1 cellular context compared by ENCODE assay signal in genomic region chr16:67169642-67170167, GRCh38.
TF ChIP-seq lines count a peak whose summit lies in the region.

No MANE protein-coding gene starts in this region.

TF ChIP-seq in HepG2, 621 proteins besides CTCF, POLR2A, EP300 and RAD21 (continued from another document and continues in another):
- TF ChIP-seq, protein P1, sequence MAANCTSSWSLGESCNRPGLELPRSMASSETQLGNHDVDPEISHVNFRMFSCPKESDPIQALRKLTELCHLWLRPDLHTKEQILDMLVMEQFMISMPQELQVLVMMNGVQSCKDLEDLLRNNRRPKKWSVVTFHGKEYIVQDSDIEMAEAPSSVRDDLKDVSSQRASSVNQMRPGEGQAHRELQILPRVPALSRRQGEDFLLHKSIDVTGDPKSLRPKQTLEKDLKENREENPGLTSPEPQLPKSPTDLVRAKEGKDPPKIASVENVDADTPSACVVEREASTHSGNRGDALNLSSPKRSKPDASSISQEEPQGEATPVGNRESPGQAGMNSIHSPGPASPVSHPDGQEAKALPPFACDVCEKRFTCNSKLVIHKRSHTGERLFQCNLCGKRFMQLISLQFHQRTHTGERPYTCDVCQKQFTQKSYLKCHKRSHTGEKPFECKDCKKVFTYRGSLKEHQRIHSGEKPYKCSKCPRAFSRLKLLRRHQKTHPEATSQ (CRISPR knock-in tag; IDR thresholded peaks at IDR 0.05; ENCODE audit: borderline replicate concordance) = 0 out of 2 replicates have a peak, but pooled peaks have one; percentile 16
- TF ChIP-seq SRY (CRISPR knock-in tag; IDR thresholded peaks at IDR 0.05) (peak; percentile 38; the same call in 1 of the 2 replicates), ZNF317 (CRISPR knock-in tag; IDR thresholded peaks at IDR 0.05) (peak; percentile 18; the same call in 1 of the 2 replicates), RCOR2 (CRISPR knock-in tag; IDR thresholded peaks at IDR 0.05) (peak; percentile 10; the same call in 1 of the 2 replicates), ZMYM2 (CRISPR knock-in tag; IDR thresholded peaks at IDR 0.05) (peak; percentile 75; the same call in 1 of the 2 replicates), RERE (CRISPR knock-in tag; IDR thresholded peaks at IDR 0.05; ENCODE audit: low read depth) (no peak), ERF (CRISPR knock-in tag; IDR thresholded peaks at IDR 0.05) (0 out of 2 replicates have a peak, but pooled peaks have one; percentile 10), ZNF850 (CRISPR knock-in tag; conservative IDR thresholded peaks at IDR 0.05) (0 out of 2 replicates have a peak, but pooled peaks have one; percentile 12), JARID2 (CRISPR knock-in tag; IDR thresholded peaks at IDR 0.05; ENCODE audit: insufficient replicate concordance) (no peak), GZF1 (CRISPR knock-in tag; IDR thresholded peaks at IDR 0.05) (no peak), NFIB (CRISPR knock-in tag; IDR thresholded peaks at IDR 0.05; ENCODE audit: borderline replicate concordance) (0 out of 2 replicates have a peak, but pooled peaks have one; percentile 54), GABPB1 (CRISPR knock-in tag; IDR thresholded peaks at IDR 0.05) (no peak), ZNF235 (CRISPR knock-in tag; IDR thresholded peaks at IDR 0.05; ENCODE audit: borderline replicate concordance) (peak; percentile 59; the same call in 1 of the 2 replicates), ZMAT5 (CRISPR knock-in tag; IDR thresholded peaks at IDR 0.05; ENCODE audit: borderline replicate concordance, low read depth) (no peak), SCMH1 (CRISPR knock-in tag; IDR thresholded peaks at IDR 0.05; ENCODE audit: borderline replicate concordance) (no peak), NR2C2 (CRISPR knock-in tag; IDR thresholded peaks at IDR 0.05; ENCODE audit: borderline replicate concordance) (0 out of 2 replicates have a peak, but pooled peaks have one; percentile 21), ZNF766 (CRISPR knock-in tag; IDR thresholded peaks at IDR 0.05; ENCODE audit: borderline replicate concordance) (no peak), ZNF605 (CRISPR knock-in tag; IDR thresholded peaks at IDR 0.05) (peak; percentile 65; the same call in 1 of the 2 replicates), MAZ (IDR thresholded peaks at IDR 0.05; ENCODE audit: borderline replicate concordance, low read depth, low read length) (0 out of 2 replicates have a peak, but pooled peaks have one; percentile 36), MAZ (CRISPR knock-in tag; IDR thresholded peaks at IDR 0.05; ENCODE audit: low read depth) (no peak), ZNF883 (CRISPR knock-in tag; IDR thresholded peaks at IDR 0.05; ENCODE audit: not compliant biosample characterization) (peak; percentile 18), REPIN1 (CRISPR knock-in tag; IDR thresholded peaks at IDR 0.05; ENCODE audit: borderline replicate concordance, low read depth) (peak; percentile 9; the same call in 1 of the 2 replicates), SMARCE1 (IDR thresholded peaks at IDR 0.05; ENCODE audit: borderline replicate concordance) (no peak), GTF3A (CRISPR knock-in tag; conservative IDR thresholded peaks at IDR 0.05) (0 out of 2 replicates have a peak, but pooled peaks have one; percentile 56), DDIT3 (CRISPR knock-in tag; IDR thresholded peaks at IDR 0.05) (no peak), ZNF790 (CRISPR knock-in tag; IDR thresholded peaks at IDR 0.05; ENCODE audit: borderline replicate concordance) (0 out of 2 replicates have a peak, but pooled peaks have one; percentile 66), JDP2 (CRISPR knock-in tag; IDR thresholded peaks at IDR 0.05; ENCODE audit: borderline replicate concordance) (no peak), SMC3 (IDR thresholded peaks at IDR 0.05; ENCODE audit: low read length) (peak; percentile 23; the same call in 1 of the 2 replicates), ZNF556 (CRISPR knock-in tag; IDR thresholded peaks at IDR 0.05; ENCODE audit: borderline replicate concordance) (peak; percentile 30; the same call in 1 of the 2 replicates), ZNF501 (CRISPR knock-in tag; IDR thresholded peaks at IDR 0.05) (peak; percentile 64), ZNF547 (CRISPR knock-in tag; IDR thresholded peaks at IDR 0.05) (peak; percentile 59; the same call in 1 of the 2 replicates), ZNF510 (CRISPR knock-in tag; IDR thresholded peaks at IDR 0.05; ENCODE audit: low read depth) (peak; percentile 83; the same call in 1 of the 2 replicates), SNAI1 (CRISPR knock-in tag; IDR thresholded peaks at IDR 0.05; ENCODE audit: borderline replicate concordance) (0 out of 2 replicates have a peak, but pooled peaks have one; percentile 75), FOXO1 (CRISPR knock-in tag; IDR thresholded peaks at IDR 0.05) (no peak; the same call in 1 of the 2 replicates)
- TF ChIP-seq, protein P2, sequence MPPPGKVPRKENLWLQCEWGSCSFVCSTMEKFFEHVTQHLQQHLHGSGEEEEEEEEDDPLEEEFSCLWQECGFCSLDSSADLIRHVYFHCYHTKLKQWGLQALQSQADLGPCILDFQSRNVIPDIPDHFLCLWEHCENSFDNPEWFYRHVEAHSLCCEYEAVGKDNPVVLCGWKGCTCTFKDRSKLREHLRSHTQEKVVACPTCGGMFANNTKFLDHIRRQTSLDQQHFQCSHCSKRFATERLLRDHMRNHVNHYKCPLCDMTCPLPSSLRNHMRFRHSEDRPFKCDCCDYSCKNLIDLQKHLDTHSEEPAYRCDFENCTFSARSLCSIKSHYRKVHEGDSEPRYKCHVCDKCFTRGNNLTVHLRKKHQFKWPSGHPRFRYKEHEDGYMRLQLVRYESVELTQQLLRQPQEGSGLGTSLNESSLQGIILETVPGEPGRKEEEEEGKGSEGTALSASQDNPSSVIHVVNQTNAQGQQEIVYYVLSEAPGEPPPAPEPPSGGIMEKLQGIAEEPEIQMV (CRISPR knock-in tag; IDR thresholded peaks at IDR 0.05; ENCODE audit: low read depth) = peak; percentile 20; the same call in 1 of the 2 replicates
- TF ChIP-seq, protein P3, sequence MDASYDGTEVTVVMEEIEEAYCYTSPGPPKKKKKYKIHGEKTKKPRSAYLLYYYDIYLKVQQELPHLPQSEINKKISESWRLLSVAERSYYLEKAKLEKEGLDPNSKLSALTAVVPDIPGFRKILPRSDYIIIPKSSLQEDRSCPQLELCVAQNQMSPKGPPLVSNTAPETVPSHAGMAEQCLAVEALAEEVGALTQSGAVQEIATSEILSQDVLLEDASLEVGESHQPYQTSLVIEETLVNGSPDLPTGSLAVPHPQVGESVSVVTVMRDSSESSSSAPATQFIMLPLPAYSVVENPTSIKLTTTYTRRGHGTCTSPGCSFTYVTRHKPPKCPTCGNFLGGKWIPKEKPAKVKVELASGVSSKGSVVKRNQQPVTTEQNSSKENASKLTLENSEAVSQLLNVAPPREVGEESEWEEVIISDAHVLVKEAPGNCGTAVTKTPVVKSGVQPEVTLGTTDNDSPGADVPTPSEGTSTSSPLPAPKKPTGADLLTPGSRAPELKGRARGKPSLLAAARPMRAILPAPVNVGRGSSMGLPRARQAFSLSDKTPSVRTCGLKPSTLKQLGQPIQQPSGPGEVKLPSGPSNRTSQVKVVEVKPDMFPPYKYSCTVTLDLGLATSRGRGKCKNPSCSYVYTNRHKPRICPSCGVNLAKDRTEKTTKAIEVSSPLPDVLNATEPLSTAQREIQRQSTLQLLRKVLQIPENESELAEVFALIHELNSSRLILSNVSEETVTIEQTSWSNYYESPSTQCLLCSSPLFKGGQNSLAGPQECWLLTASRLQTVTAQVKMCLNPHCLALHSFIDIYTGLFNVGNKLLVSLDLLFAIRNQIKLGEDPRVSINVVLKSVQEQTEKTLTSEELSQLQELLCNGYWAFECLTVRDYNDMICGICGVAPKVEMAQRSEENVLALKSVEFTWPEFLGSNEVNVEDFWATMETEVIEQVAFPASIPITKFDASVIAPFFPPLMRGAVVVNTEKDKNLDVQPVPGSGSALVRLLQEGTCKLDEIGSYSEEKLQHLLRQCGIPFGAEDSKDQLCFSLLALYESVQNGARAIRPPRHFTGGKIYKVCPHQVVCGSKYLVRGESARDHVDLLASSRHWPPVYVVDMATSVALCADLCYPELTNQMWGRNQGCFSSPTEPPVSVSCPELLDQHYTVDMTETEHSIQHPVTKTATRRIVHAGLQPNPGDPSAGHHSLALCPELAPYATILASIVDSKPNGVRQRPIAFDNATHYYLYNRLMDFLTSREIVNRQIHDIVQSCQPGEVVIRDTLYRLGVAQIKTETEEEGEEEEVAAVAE (CRISPR knock-in tag; IDR thresholded peaks at IDR 0.05; ENCODE audit: borderline replicate concordance) = 0 out of 2 replicates have a peak, but pooled peaks have one; percentile 19
- TF ChIP-seq, protein P4, sequence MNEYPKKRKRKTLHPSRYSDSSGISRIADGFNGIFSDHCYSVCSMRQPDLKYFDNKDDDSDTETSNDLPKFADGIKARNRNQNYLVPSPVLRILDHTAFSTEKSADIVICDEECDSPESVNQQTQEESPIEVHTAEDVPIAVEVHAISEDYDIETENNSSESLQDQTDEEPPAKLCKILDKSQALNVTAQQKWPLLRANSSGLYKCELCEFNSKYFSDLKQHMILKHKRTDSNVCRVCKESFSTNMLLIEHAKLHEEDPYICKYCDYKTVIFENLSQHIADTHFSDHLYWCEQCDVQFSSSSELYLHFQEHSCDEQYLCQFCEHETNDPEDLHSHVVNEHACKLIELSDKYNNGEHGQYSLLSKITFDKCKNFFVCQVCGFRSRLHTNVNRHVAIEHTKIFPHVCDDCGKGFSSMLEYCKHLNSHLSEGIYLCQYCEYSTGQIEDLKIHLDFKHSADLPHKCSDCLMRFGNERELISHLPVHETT (CRISPR knock-in tag; conservative IDR thresholded peaks at IDR 0.05) = no peak
